Comparison of ENCODE assay signal across 11 cellular contexts in genomic region chr19:41999071-41999877, GRCh38. TPM values are rescaled to one million over a fixed set of nuclear protein-coding genes. Genes with fewer than 3 reads are reported as not detected.
A peak's percentile ranks its signal among the peaks of the same experiment; 100 is the strongest.
DNase-seq lines count a peak whose midpoint lies in the region; ATAC-seq and TF ChIP-seq lines count a peak whose summit lies in the region.
"Had no signal": no experiment of that assay in that cellular context is flagged by ENCODE, and none has a peak within 500 bp of the region (broad histone marks: within the 10 kb centered on the region; RNA-seq: fewer than 3 reads in every experiment).

No MANE protein-coding gene starts in this region.

- BruUV-seq in Caco-2 (replicated peaks; lab: Mats Ljungman, UMichigan), result no TSS peak

- intact Hi-C loops in Caco-2 (cut with micrococcal nuclease; ENCODE audit: unreplicated experiment), result no loop called here

- peaks cover 9% of the 10 kb centered on the region for H3K27me3 ChIP-seq in Caco-2 (replicated peaks; ENCODE audit: control insufficient read depth, insufficient read depth, low read length)

- H3K27me3 Mint-ChIP-seq in Caco-2 (ENCODE audit: insufficient read depth, unreplicated experiment) (peaks cover 65% of the 10 kb centered on the region), WTC11 (ENCODE audit: low read depth) (peaks cover 66% of the 10 kb centered on the region)

- H3K4me1 Mint-ChIP-seq in Caco-2 (ENCODE audit: low read depth, unreplicated experiment) (peaks cover 5% of the 10 kb centered on the region), WTC11 (peaks cover 27% of the 10 kb centered on the region)

- CTCF ChIA-PET in Caco-2 (lab: Charles Lee), result no interaction called here
- CTCF ChIA-PET in WTC11 (lab: Charles Lee), result interaction anchor here (0.6 to 5.3 kb wide), 14 partner anchors 13 to 1573 kb away, joined by 3 to 50 read pairs (median 4); partner anchors contain the start of gene RPS19

- H3K9me3 Mint-ChIP-seq in Caco-2 (ENCODE audit: unreplicated experiment) (no peaks in the 10 kb centered on the region), WTC11 (no peaks in the 10 kb centered on the region)

- POLR2A ChIA-PET in Caco-2 (lab: Charles Lee), result no interaction called here
- POLR2A ChIA-PET in WTC11 (lab: Charles Lee), result interaction anchor here (0.6 to 1.1 kb wide), 2 partner anchors 11 to 188 kb away, joined by 4 to 5 read pairs; no protein-coding TSS in a partner anchor

- H3K36me3 Mint-ChIP-seq in Caco-2 (ENCODE audit: insufficient read depth, unreplicated experiment) (peaks cover 4% of the 10 kb centered on the region), WTC11 (peaks cover 19% of the 10 kb centered on the region)

- no peak overlapping the region for H3K4me3 ChIP-seq in Caco-2 (ENCODE audit: low read depth, low read length)

- no peak overlapping the region for H3K27ac Mint-ChIP-seq in Caco-2 (ENCODE audit: unreplicated experiment)
- H3K27ac Mint-ChIP-seq in WTC11, result no peak overlapping the region

- H3K4me3 Mint-ChIP-seq in Caco-2 (ENCODE audit: unreplicated experiment) (peak overlapping the region; percentile 52), WTC11 (peak overlapping the region; percentile 54)

- no peaks in the 10 kb centered on the region for H3K9me3 ChIP-seq in Caco-2

- DNase-seq in DMS 273 (lab: John Stamatoyannopoulos, UW; ENCODE audit: unreplicated experiment), result peak; percentile 77
- DNase-seq in DMS 273 treated with DMSO at 0.1 percent for 48 hours (lab: John Stamatoyannopoulos, UW), result no peak
- DNase-seq in Caco-2, result no peak
- peak; percentile 67 for DNase-seq in WTC11 (ENCODE audit: low spot score)
- DNase-seq in iPS-NIHi11 (ENCODE audit: low spot score), result peak; percentile 75
- DNase-seq in HuH-7 (ENCODE audit: low spot score), result no peak
- DNase-seq in hippocampal formation (lab: John Stamatoyannopoulos, UW), result no peak
- DNase-seq: aorta had no signal

- TF ChIP-seq CTCF in Caco-2 (IDR thresholded peaks at IDR 0.05; ENCODE audit: insufficient read depth in 1 of 2, low read depth in 1 of 2, low read length in 1 of 2, severe bottlenecking in 1 of 2, unreplicated experiment in 1 of 2), result no peak
- TF ChIP-seq CTCF in WTC11 (IDR thresholded peaks at IDR 0.05), result no peak

- no peaks in the 10 kb centered on the region for H3K4me1 ChIP-seq in Caco-2

- H3K36me3 ChIP-seq in Caco-2 (ENCODE audit: control insufficient read depth, insufficient read depth, low read length), result no peaks in the 10 kb centered on the region

- ATAC-seq in WTC11 (peak; percentile 8), HG02973 (IDR thresholded peaks at IDR 0.05; ENCODE audit: unreplicated experiment) (no peak)

TF ChIP-seq in WTC11, 78 proteins besides CTCF, POLR2A, EP300 and RAD21 (continues in another document):
- TF ChIP-seq AR (CRISPR knock-in tag; IDR thresholded peaks at IDR 0.05), result no peak
- 0 out of 2 replicates have a peak, but pooled peaks have one; percentile 42 for TF ChIP-seq IRF1 (CRISPR knock-in tag; IDR thresholded peaks at IDR 0.05)
- TF ChIP-seq HMGXB4 (CRISPR knock-in tag; IDR thresholded peaks at IDR 0.05), result no peak
- no peak for TF ChIP-seq TEAD1 (CRISPR knock-in tag; IDR thresholded peaks at IDR 0.05)
- no peak for TF ChIP-seq ATF3 (CRISPR knock-in tag; conservative IDR thresholded peaks at IDR 0.05)
- TF ChIP-seq NFATC4 (CRISPR knock-in tag; IDR thresholded peaks at IDR 0.05), result peak; percentile 68; the same call in 1 of the 2 replicates
- peak; percentile 67; the same call in 1 of the 2 replicates for TF ChIP-seq ZNF416 (CRISPR knock-in tag; IDR thresholded peaks at IDR 0.05)
- no peak for TF ChIP-seq MAX (CRISPR knock-in tag; IDR thresholded peaks at IDR 0.05)
- no peak for TF ChIP-seq FOXP1 (CRISPR knock-in tag; IDR thresholded peaks at IDR 0.05; ENCODE audit: borderline replicate concordance)
- TF ChIP-seq GRHL2 (CRISPR knock-in tag; IDR thresholded peaks at IDR 0.05; ENCODE audit: insufficient replicate concordance, severe bottlenecking), result no peak
- TF ChIP-seq STAT6 (CRISPR knock-in tag; conservative IDR thresholded peaks at IDR 0.05; ENCODE audit: low read depth), result no peak
- no peak; the same call in 1 of the 2 replicates for TF ChIP-seq E2F5 (CRISPR knock-in tag; IDR thresholded peaks at IDR 0.05)
- TF ChIP-seq ZNF121 (CRISPR knock-in tag; IDR thresholded peaks at IDR 0.05), result no peak
- TF ChIP-seq EMX1 (CRISPR knock-in tag; IDR thresholded peaks at IDR 0.05), result 0 out of 2 replicates have a peak, but pooled peaks have one; percentile 67
- no peak for TF ChIP-seq RELA (CRISPR knock-in tag; IDR thresholded peaks at IDR 0.05; ENCODE audit: borderline replicate concordance)

RNA-seq across cellular contexts. Expression of gene ATP1A3, which starts 5.2 kb away (rescaled TPM):
- 0.54 and 0.84 TPM in 2 replicates for total RNA-seq in Caco-2 (2022)
- 28.2 to 34.2 TPM (median 30.9 TPM) in 3 replicates for total RNA-seq in WTC11 (2021)
- total RNA-seq: aorta, fibroblast of villous mesenchyme, lung microvascular endothelial cell had no signal

RNA-seq across cellular contexts. Expression of gene RABAC1, which starts 40.2 kb away (rescaled TPM):
- total RNA-seq in Caco-2 (2022), result 64.4 and 70.7 TPM in 2 replicates
- 159 to 184 TPM (median 159 TPM) in 3 replicates for total RNA-seq in WTC11 (2021)

Comparison
In these comparisons a context has a peak if more than half of its experiments do, and no peak if none do; other contexts are left out.
1. DNase-seq: peak in DMS 273 (single experiment), WTC11 (single experiment) and iPS-NIHi11 (single experiment); none in DMS 273 treated with DMSO at 0.1 percent for 48 hours (single experiment), Caco-2 (0 of 2), HuH-7 (single experiment) and hippocampal formation (0 of 2).
2. RNA of gene ATP1A3, which starts 5.2 kb away (total RNA-seq): 28.2 to 34.2 TPM in WTC11; 0.54 to 0.84 TPM in Caco-2; every median in the first group is over 10 times any median in the second.